8 cellular contexts compared by ENCODE assay signal in genomic region chr2:219249203-219249980, GRCh38. TPM values are rescaled to one million over a fixed set of nuclear protein-coding genes. Genes with fewer than 3 reads are reported as not detected.
A peak's percentile ranks its signal among the peaks of the same experiment; 100 is the strongest.
DNase-seq lines count a peak whose midpoint lies in the region; ATAC-seq and TF ChIP-seq lines count a peak whose summit lies in the region.

No MANE protein-coding gene starts in this region.

- H3K27me3 ChIP-seq in WERI-Rb-1 (ENCODE audit: insufficient read depth, low read depth, severe bottlenecking) (peaks cover under 1% of the 10 kb centered on the region), endocrine pancreas (ENCODE audit: control insufficient read depth, insufficient read depth, low read length) (no peaks in the 10 kb centered on the region), tibial artery (no peaks in the 10 kb centered on the region)

- H3K4me3 Mint-ChIP-seq in mesothelial cell of epicardium, result no peak overlapping the region

- H3K4me3 ChIP-seq in WERI-Rb-1 (ENCODE audit: low read depth, low read length) (no peak overlapping the region), endocrine pancreas (ENCODE audit: control insufficient read depth, insufficient read depth, low read length) (no peak overlapping the region), tibial artery (peak overlapping the region; percentile 5 to 23)

- peak; percentile 43 for DNase-seq in NK-92 treated with Interleukin-12 subunit alpha and Interleukin-12 subunit beta, amount 100 ng/mL, for 24 hours (lab: John Stamatoyannopoulos, UW)
- DNase-seq in NK-92 (lab: John Stamatoyannopoulos, UW; ENCODE audit: unreplicated experiment), result no peak
- peak; percentile 67 for DNase-seq in NCI-H2029 treated with DMSO at 0.1 percent for 48 hours (lab: John Stamatoyannopoulos, UW)
- peak; percentile 26 for DNase-seq in WERI-Rb-1
- no peak for DNase-seq in mesothelial cell of epicardium (ENCODE audit: low spot score in 2 of 2, unreplicated experiment in 2 of 2)
- peak; percentile 71 to 90 for DNase-seq in tibial artery

- H3K9ac ChIP-seq in endocrine pancreas (ENCODE audit: control insufficient read depth, insufficient read depth, low read length), result peak overlapping the region; percentile 55

- H3K27ac ChIP-seq in WERI-Rb-1 (peak overlapping the region; percentile 53), tibial artery (peak overlapping the region; percentile 86 to 92)

- peak overlapping the region; percentile 84 for H3K27ac Mint-ChIP-seq in mesothelial cell of epicardium

- H3K9me3 ChIP-seq in WERI-Rb-1 (ENCODE audit: severe bottlenecking) (no peaks in the 10 kb centered on the region), endocrine pancreas (ENCODE audit: control insufficient read depth, low read length) (no peaks in the 10 kb centered on the region), tibial artery (no peaks in the 10 kb centered on the region)

- no peaks in the 10 kb centered on the region for H3K36me3 Mint-ChIP-seq in mesothelial cell of epicardium

- H3K4me1 ChIP-seq in endocrine pancreas (ENCODE audit: control insufficient read depth, insufficient read depth, low read length) (peaks cover 32% of the 10 kb centered on the region), tibial artery (peaks cover 0 to 85% (median 69%) of the 10 kb centered on the region in 4 donors)

- peaks cover 34% of the 10 kb centered on the region for H3K4me1 Mint-ChIP-seq in mesothelial cell of epicardium

- TF ChIP-seq CTCF in WERI-Rb-1 (IDR thresholded peaks at IDR 0.05; ENCODE audit: low read depth, low read length), result no peak
- no peak for TF ChIP-seq CTCF in mesothelial cell of epicardium (IDR thresholded peaks at IDR 0.05; ENCODE audit: unreplicated experiment)
- TF ChIP-seq CTCF in tibial artery (IDR thresholded peaks at IDR 0.05), result no peak

- intact Hi-C loops in tibial artery (cut with DNase I; ENCODE audit: low total_unique reads), result no loop called here

- peak; percentile 28 for ATAC-seq in HG02623 (IDR thresholded peaks at IDR 0.05; ENCODE audit: unreplicated experiment)

- H3K36me3 ChIP-seq in WERI-Rb-1 (peaks cover 49% of the 10 kb centered on the region), endocrine pancreas (ENCODE audit: control insufficient read depth, insufficient read depth, low read length) (no peaks in the 10 kb centered on the region), tibial artery (peaks cover 9 to 37% (median 29%) of the 10 kb centered on the region in 3 donors)

- no peaks in the 10 kb centered on the region for H3K9me3 Mint-ChIP-seq in mesothelial cell of epicardium

- peaks cover 42% of the 10 kb centered on the region for H3K27me3 Mint-ChIP-seq in mesothelial cell of epicardium (ENCODE audit: low read depth)

RNA-seq across cellular contexts. Expression of gene TUBA4B, which starts 3.7 kb away (rescaled TPM):
- total RNA-seq in mesothelial cell of epicardium, result not detected in 3 replicates

RNA-seq across cellular contexts. Expression of gene STK16, which starts 4.1 kb away (rescaled TPM):
- 28.0 to 31.2 TPM (median 29.0 TPM) in 3 replicates for total RNA-seq in mesothelial cell of epicardium

RNA-seq across cellular contexts. Expression of gene GLB1L, which starts 4.1 kb away (rescaled TPM):
- 9.6 to 11.6 TPM (median 9.9 TPM) in 3 replicates for total RNA-seq in mesothelial cell of epicardium

RNA-seq across cellular contexts. Expression of gene TUBA4A, which starts 4.3 kb away (rescaled TPM):
- 0.47 to 1.1 TPM (median 0.63 TPM) in 3 replicates for total RNA-seq in mesothelial cell of epicardium

RNA-seq across cellular contexts. Expression of gene ANKZF1, which starts 19.8 kb away (rescaled TPM):
- total RNA-seq in mesothelial cell of epicardium, result 58.3 to 65.3 TPM (median 59.6 TPM) in 3 replicates

Comparison
In these comparisons a context has a peak if more than half of its experiments do, and no peak if none do; other contexts are left out.
1. DNase-seq: peak in NK-92 treated with Interleukin-12 subunit alpha and Interleukin-12 subunit beta, amount 100 ng/mL, for 24 hours (single experiment), NCI-H2029 treated with DMSO at 0.1 percent for 48 hours (single experiment), WERI-Rb-1 (single experiment) and tibial artery (2 of 2); none in NK-92 (single experiment) and mesothelial cell of epicardium (0 of 2).
2. H3K4me3 ChIP-seq: peak in tibial artery (2 of 2); none in WERI-Rb-1 (single experiment) and endocrine pancreas (single experiment).